23 cellular contexts compared by ENCODE assay signal in the genomic region with DNA sequence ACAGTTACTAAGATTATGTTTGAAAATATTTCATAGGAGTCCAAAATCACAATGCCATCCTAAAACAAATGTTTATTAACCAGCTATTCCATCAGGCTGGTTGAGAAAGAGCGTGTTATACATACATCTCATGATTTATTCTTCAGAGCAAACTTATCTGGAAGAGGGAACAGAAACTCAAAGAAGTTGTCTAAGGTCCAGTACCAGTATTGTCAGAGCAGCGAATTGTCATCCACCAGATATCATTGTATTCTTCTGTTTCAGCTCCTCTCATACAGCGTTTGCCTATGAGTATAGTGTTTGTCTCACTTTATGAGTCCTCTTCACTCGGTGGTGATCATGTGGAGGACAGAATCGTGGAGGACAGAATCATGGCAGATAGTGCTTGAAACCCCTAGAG.
"Had no signal": no experiment of that assay in that cellular context is flagged by ENCODE, and none has a peak within 500 bp of the region (broad histone marks: within the 10 kb centered on the region; RNA-seq: fewer than 3 reads in every experiment).

No MANE protein-coding gene starts in this region.

- H3K27ac ChIP-seq: coronary artery, gastrocnemius medialis, heart right ventricle, ovary, stomach, thoracic aorta, upper lobe of left lung had no signal

- ATAC-seq: activated CD8-positive, alpha-beta T cell treated with anti-CD3 and anti-CD28 coated beads for 36 hours; gastrocnemius medialis; mucosa of descending colon; naive thymus-derived CD8-positive, alpha-beta T cell; stimulated activated effector memory CD8-positive, alpha-beta T cell treated with anti-CD3 and anti-CD28 coated beads, Interleukin-12 subunit alpha, Interleukin-12 subunit beta, amount 100 ng/mL, for 72 hours had no signal

- H3K36me3 ChIP-seq: gastrocnemius medialis, heart right ventricle, ovary, sigmoid colon, stomach, thoracic aorta, upper lobe of left lung had no signal

- H3K9me3 Mint-ChIP-seq: activated CD8-positive, alpha-beta T cell treated with anti-CD3 and anti-CD28 coated beads for 36 hours; activated T-cell treated with anti-CD3 and anti-CD28 coated beads, Interleukin-2, amount 50 U/mL, for 24 hours; activated T-helper 2 cell treated with anti-CD3 and anti-CD28 coated beads, Interferon-gamma antibody, Interleukin-2, Interleukin-4, amounts not matched to agents 10 μg/mL and 5 μg/mL and 100 μg/mL, durations not matched to agents 14 hours and 24 hours and 36 hours; T-helper 2 cell treated with Interferon-gamma antibody and Interleukin-4, amounts not matched to agents 5 μg/mL and 100 μg/mL, for 36 hours had no signal

- H3K4me3 Mint-ChIP-seq: activated B cell treated with CpG ODN at 0.5 μM for 24 hours; activated CD8-positive, alpha-beta T cell treated with anti-CD3 and anti-CD28 coated beads for 36 hours; activated T-cell treated with anti-CD3 and anti-CD28 coated beads, Interleukin-2, amount 50 U/mL, for 24 hours; brain; central memory CD8-positive, alpha-beta T cell; naive thymus-derived CD8-positive, alpha-beta T cell; stimulated activated effector memory CD8-positive, alpha-beta T cell treated with anti-CD3 and anti-CD28 coated beads, Interleukin-12 subunit alpha, Interleukin-12 subunit beta, amount 100 ng/mL, for 72 hours; T-helper 2 cell treated with Interferon-gamma antibody and Interleukin-4, amounts not matched to agents 5 μg/mL and 100 μg/mL, for 36 hours had no signal

- H3K36me3 Mint-ChIP-seq: brain; stimulated activated effector memory CD8-positive, alpha-beta T cell treated with anti-CD3 and anti-CD28 coated beads, Interleukin-12 subunit alpha, Interleukin-12 subunit beta, amount 100 ng/mL, for 72 hours had no signal

- DNase-seq: activated B cell treated with CpG ODN at 0.5 μM for 24 hours; activated CD4-positive, alpha-beta T cell treated with anti-CD3 and anti-CD28 coated beads for 48 hours; activated CD8-positive, alpha-beta T cell treated with anti-CD3 and anti-CD28 coated beads for 36 hours; activated naive CD4-positive, alpha-beta T cell treated with Interleukin-2 at 50 U/mL for 16 hours; activated T-cell treated with anti-CD3 and anti-CD28 coated beads, Interleukin-2, amount 50 U/mL, for 24 hours; erythroblast; gastrocnemius medialis; heart right ventricle; mucosa of descending colon; naive thymus-derived CD8-positive, alpha-beta T cell; ovary; sigmoid colon; SK-N-SH; stimulated activated CD4-positive, alpha-beta T cell treated with anti-CD3 and anti-CD28 coated beads, Interleukin-4, amount 100 ng/mL, for 24 hours; stomach; upper lobe of left lung had no signal

- H3K27ac Mint-ChIP-seq: activated B cell treated with CpG ODN at 0.5 μM for 24 hours; activated CD8-positive, alpha-beta T cell treated with anti-CD3 and anti-CD28 coated beads for 36 hours; activated T-cell treated with anti-CD3 and anti-CD28 coated beads, Interleukin-2, amount 50 U/mL, for 24 hours; activated T-helper 2 cell treated with anti-CD3 and anti-CD28 coated beads, Interferon-gamma antibody, Interleukin-2, Interleukin-4, amounts not matched to agents 10 μg/mL and 5 μg/mL and 100 μg/mL, durations not matched to agents 14 hours and 24 hours and 36 hours; brain; naive thymus-derived CD8-positive, alpha-beta T cell; stimulated activated effector memory CD8-positive, alpha-beta T cell treated with anti-CD3 and anti-CD28 coated beads, Interleukin-12 subunit alpha, Interleukin-12 subunit beta, amount 100 ng/mL, for 72 hours; T-helper 2 cell treated with Interferon-gamma antibody and Interleukin-4, amounts not matched to agents 5 μg/mL and 100 μg/mL, for 36 hours had no signal

- H3K4me1 Mint-ChIP-seq: activated B cell treated with CpG ODN at 0.5 μM for 24 hours; brain; central memory CD8-positive, alpha-beta T cell; naive thymus-derived CD8-positive, alpha-beta T cell; stimulated activated effector memory CD8-positive, alpha-beta T cell treated with anti-CD3 and anti-CD28 coated beads, Interleukin-12 subunit alpha, Interleukin-12 subunit beta, amount 100 ng/mL, for 72 hours had no signal

- H3K27me3 Mint-ChIP-seq: activated B cell treated with CpG ODN at 0.5 μM for 24 hours; activated CD8-positive, alpha-beta T cell treated with anti-CD3 and anti-CD28 coated beads for 36 hours; activated T-cell treated with anti-CD3 and anti-CD28 coated beads, Interleukin-2, amount 50 U/mL, for 24 hours; brain; central memory CD8-positive, alpha-beta T cell had no signal

- H3K27me3 ChIP-seq: gastrocnemius medialis, heart right ventricle, ovary, sigmoid colon, stomach, upper lobe of left lung had no signal

- H3K4me1 ChIP-seq: gastrocnemius medialis, sigmoid colon, stomach, upper lobe of left lung had no signal

- H3K4me3 ChIP-seq: coronary artery, gastrocnemius medialis, heart right ventricle, mucosa of descending colon, ovary, sigmoid colon, stomach, thoracic aorta, upper lobe of left lung had no signal

- H3K9me3 ChIP-seq: gastrocnemius medialis, heart right ventricle, mucosa of descending colon, ovary, sigmoid colon, SK-N-SH, stomach, thoracic aorta, upper lobe of left lung had no signal
